In the genomic region with DNA sequence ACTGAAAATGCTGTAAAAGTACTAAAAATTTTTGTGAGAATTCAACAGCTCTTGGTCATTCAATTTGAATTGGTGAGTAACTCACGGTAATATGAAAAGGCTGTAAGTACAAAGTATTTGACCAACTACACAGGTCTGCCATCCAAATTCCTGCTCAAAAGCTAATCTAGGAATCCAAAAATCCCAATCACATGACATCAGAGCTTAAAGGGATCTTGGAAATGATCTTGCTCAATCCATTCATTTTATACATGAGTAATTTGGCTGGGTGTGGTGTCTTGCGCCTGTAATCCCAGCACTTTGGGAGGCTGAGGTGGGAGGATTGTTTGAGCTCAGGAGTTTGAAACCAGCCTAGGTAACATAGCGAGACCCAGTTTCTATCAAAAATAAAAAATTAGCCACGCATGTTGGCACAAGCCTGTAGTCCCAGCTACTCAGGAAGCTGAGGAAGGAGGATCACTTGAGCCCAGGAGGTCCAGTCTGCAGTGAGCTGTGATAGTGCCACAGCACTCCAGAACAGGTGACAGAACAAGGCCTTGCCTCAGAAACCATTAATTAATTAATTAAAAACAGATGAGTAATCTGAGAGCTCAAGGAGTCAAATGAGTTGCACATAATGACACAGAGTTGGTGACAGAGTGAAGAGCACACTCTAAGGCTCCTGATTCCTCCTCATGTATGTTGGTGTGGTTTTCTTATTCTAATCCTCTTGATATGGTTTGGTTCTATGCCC, we compare ENCODE assay signal across 1 cellular context.
TF ChIP-seq lines count a peak whose summit lies in the region.

No MANE protein-coding gene starts in this region.

TF ChIP-seq in IMR-90, 13 proteins besides CTCF, POLR2A, EP300 and RAD21:
- TF ChIP-seq, protein P1, sequence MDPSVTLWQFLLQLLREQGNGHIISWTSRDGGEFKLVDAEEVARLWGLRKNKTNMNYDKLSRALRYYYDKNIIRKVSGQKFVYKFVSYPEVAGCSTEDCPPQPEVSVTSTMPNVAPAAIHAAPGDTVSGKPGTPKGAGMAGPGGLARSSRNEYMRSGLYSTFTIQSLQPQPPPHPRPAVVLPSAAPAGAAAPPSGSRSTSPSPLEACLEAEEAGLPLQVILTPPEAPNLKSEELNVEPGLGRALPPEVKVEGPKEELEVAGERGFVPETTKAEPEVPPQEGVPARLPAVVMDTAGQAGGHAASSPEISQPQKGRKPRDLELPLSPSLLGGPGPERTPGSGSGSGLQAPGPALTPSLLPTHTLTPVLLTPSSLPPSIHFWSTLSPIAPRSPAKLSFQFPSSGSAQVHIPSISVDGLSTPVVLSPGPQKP (IDR thresholded peaks at IDR 0.05; ENCODE audit: borderline replicate concordance, low read depth, low read length), result no peak
- TF ChIP-seq CEBPB (IDR thresholded peaks at IDR 0.05; ENCODE audit: low read depth, low read length), result peak; percentile 79
